2 cellular contexts compared by ENCODE assay signal in genomic region chr18:66143029-66143428, GRCh38.
TF ChIP-seq lines count a peak whose summit lies in the region.

No MANE protein-coding gene starts in this region.

TF ChIP-seq in GM23338, 12 proteins besides CTCF, POLR2A, EP300 and RAD21 (continued from another document):
- TF ChIP-seq, protein P1, sequence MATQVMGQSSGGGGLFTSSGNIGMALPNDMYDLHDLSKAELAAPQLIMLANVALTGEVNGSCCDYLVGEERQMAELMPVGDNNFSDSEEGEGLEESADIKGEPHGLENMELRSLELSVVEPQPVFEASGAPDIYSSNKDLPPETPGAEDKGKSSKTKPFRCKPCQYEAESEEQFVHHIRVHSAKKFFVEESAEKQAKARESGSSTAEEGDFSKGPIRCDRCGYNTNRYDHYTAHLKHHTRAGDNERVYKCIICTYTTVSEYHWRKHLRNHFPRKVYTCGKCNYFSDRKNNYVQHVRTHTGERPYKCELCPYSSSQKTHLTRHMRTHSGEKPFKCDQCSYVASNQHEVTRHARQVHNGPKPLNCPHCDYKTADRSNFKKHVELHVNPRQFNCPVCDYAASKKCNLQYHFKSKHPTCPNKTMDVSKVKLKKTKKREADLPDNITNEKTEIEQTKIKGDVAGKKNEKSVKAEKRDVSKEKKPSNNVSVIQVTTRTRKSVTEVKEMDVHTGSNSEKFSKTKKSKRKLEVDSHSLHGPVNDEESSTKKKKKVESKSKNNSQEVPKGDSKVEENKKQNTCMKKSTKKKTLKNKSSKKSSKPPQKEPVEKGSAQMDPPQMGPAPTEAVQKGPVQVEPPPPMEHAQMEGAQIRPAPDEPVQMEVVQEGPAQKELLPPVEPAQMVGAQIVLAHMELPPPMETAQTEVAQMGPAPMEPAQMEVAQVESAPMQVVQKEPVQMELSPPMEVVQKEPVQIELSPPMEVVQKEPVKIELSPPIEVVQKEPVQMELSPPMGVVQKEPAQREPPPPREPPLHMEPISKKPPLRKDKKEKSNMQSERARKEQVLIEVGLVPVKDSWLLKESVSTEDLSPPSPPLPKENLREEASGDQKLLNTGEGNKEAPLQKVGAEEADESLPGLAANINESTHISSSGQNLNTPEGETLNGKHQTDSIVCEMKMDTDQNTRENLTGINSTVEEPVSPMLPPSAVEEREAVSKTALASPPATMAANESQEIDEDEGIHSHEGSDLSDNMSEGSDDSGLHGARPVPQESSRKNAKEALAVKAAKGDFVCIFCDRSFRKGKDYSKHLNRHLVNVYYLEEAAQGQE (IDR thresholded peaks at IDR 0.05; ENCODE audit: unreplicated experiment) = no peak

TF ChIP-seq in WTC11, 78 proteins besides CTCF, POLR2A, EP300 and RAD21 (continued from another document):
- TF ChIP-seq ARID4B (CRISPR knock-in tag; IDR thresholded peaks at IDR 0.05; ENCODE audit: borderline replicate concordance) (no peak), ZNF138 (CRISPR knock-in tag; conservative IDR thresholded peaks at IDR 0.05) (no peak), ZNF281 (CRISPR knock-in tag; IDR thresholded peaks at IDR 0.05) (no peak), KAT7 (CRISPR knock-in tag; IDR thresholded peaks at IDR 0.05; ENCODE audit: borderline replicate concordance) (no peak), ZNF396 (CRISPR knock-in tag; IDR thresholded peaks at IDR 0.05; ENCODE audit: borderline replicate concordance) (no peak), ZMAT4 (CRISPR knock-in tag; IDR thresholded peaks at IDR 0.05) (no peak), PRDM15 (CRISPR knock-in tag; IDR thresholded peaks at IDR 0.05) (no peak), CREM (CRISPR knock-in tag; IDR thresholded peaks at IDR 0.05) (no peak), PRRX2 (CRISPR knock-in tag; IDR thresholded peaks at IDR 0.05) (no peak)
- TF ChIP-seq, protein P2, sequence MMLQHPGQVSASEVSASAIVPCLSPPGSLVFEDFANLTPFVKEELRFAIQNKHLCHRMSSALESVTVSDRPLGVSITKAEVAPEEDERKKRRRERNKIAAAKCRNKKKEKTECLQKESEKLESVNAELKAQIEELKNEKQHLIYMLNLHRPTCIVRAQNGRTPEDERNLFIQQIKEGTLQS (CRISPR knock-in tag; conservative IDR thresholded peaks at IDR 0.05) = no peak
